In the genomic region with DNA sequence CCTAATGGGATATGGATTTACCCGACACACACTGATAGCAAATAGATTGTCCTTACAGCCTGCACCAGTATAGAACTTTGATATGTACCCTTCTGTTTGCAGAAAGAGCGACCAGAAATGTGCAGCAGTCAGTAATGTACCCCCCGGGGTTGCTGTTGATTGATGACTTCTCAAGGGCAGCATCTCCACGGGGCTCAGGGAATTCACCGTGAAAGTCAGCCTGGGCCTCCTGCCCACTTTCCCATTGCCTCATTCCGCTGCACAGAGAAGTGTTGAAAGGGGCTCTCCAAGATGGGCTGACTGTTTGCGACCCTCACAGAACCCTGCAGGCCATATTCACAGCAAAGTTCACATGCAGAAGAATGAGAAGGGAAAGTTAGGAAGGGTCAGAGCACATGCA, we compare ENCODE assay signal across 11 cellular contexts.
DNase-seq lines count a peak whose midpoint lies in the region; ATAC-seq and TF ChIP-seq lines count a peak whose summit lies in the region.
"Had no signal": no experiment of that assay in that cellular context is flagged by ENCODE, and none has a peak within 500 bp of the region (broad histone marks: within the 10 kb centered on the region; RNA-seq: fewer than 3 reads in every experiment).

No MANE protein-coding gene starts in this region.

- H3K4me3 ChIP-seq in mucosa of descending colon, result no peak overlapping the region

- DNase-seq in Daoy (ENCODE audit: low read depth), result peak; percentile 35
- DNase-seq in NCI-H1417 treated with DMSO at 0.1 percent for 48 hours (lab: John Stamatoyannopoulos, UW), result peak; percentile 33
- DNase-seq in omental fat pad (ENCODE audit: low spot score), result no peak
- DNase-seq in kidney glomerular epithelial cell (lab: John Stamatoyannopoulos, UW), result no peak
- no peak for DNase-seq in mucosa of descending colon
- DNase-seq: activated T-cell treated with anti-CD3 and anti-CD28 coated beads, Interleukin-2, amount 50 U/mL, for 1 hour; brain microvascular endothelial cell; NCI-H1930 had no signal

- H3K4me1 Mint-ChIP-seq in brain, result peaks cover 90% of the 10 kb centered on the region

- TF ChIP-seq CTCF in brain (conservative IDR thresholded peaks at IDR 0.05), result no peak
- TF ChIP-seq CTCF in omental fat pad (IDR thresholded peaks at IDR 0.05), result no peak
- no peak for TF ChIP-seq CTCF in mucosa of descending colon (IDR thresholded peaks at IDR 0.05)

- H3K4me3 Mint-ChIP-seq in brain, result peak overlapping the region in 2 of 5 experiments; percentile 4 to 51

- H3K9me3 ChIP-seq in mucosa of descending colon, result no peaks in the 10 kb centered on the region

- no peaks in the 10 kb centered on the region for H3K36me3 Mint-ChIP-seq in brain

- ATAC-seq in omental fat pad (ENCODE audit: low FRiP score) (peak; percentile 13), GM18868 (IDR thresholded peaks at IDR 0.05; ENCODE audit: unreplicated experiment) (no peak), mucosa of descending colon (no peak), HG03571 (IDR thresholded peaks at IDR 0.05; ENCODE audit: unreplicated experiment) (no peak)

- intact Hi-C loops in mucosa of descending colon (cut with DNase I, micrococcal nuclease), result no loop called here

- peaks cover 4% of the 10 kb centered on the region for H3K4me1 ChIP-seq in mucosa of descending colon (ENCODE audit: low read depth)

- no peaks in the 10 kb centered on the region for H3K27me3 Mint-ChIP-seq in brain

- H3K36me3 ChIP-seq in mucosa of descending colon (ENCODE audit: low read depth), result no peaks in the 10 kb centered on the region
- H3K36me3 ChIP-seq: brain microvascular endothelial cell had no signal

- no peaks in the 10 kb centered on the region for H3K9me3 Mint-ChIP-seq in brain

- H3K27ac Mint-ChIP-seq in brain, result peak overlapping the region; percentile 73 to 87 (median 79)

Comparison
In these comparisons a context has a peak if more than half of its experiments do, and no peak if none do; other contexts are left out.
1. DNase-seq: peak in Daoy (single experiment) and NCI-H1417 treated with DMSO at 0.1 percent for 48 hours (single experiment); none in omental fat pad (single experiment), kidney glomerular epithelial cell (single experiment) and mucosa of descending colon (0 of 3).